ENCODE assay signal across 8 cellular contexts in genomic region chr1:145977486-145978476, GRCh38. TPM values are rescaled to one million over a fixed set of nuclear protein-coding genes. Genes with fewer than 3 reads are reported as not detected.
DNase-seq lines count a peak whose midpoint lies in the region; ATAC-seq and TF ChIP-seq lines count a peak whose summit lies in the region.

No MANE protein-coding gene starts in this region.

- no peak overlapping the region for H3K27ac Mint-ChIP-seq in CD14-positive monocyte
- H3K27ac Mint-ChIP-seq in HFFc6 = no peak overlapping the region
- H3K27ac Mint-ChIP-seq in chondrocyte (ENCODE audit: unreplicated experiment) = no peak overlapping the region

- H3K4me1 Mint-ChIP-seq in CD14-positive monocyte = peaks cover 17% of the 10 kb centered on the region
- H3K4me1 Mint-ChIP-seq in HFFc6 (ENCODE audit: low read depth) = peaks cover 15% of the 10 kb centered on the region
- H3K4me1 Mint-ChIP-seq in chondrocyte (ENCODE audit: low read depth) = no peaks in the 10 kb centered on the region

- TF ChIP-seq CTCF in CD14-positive monocyte (IDR thresholded peaks at IDR 0.05) = peak; percentile 85
- TF ChIP-seq CTCF in HFFc6 (IDR thresholded peaks at IDR 0.05) = peak; percentile 91
- peak; percentile 93 for TF ChIP-seq CTCF in chondrocyte (IDR thresholded peaks at IDR 0.05)

- H3K27me3 Mint-ChIP-seq in CD14-positive monocyte (ENCODE audit: low read depth in 3 of 3) (peaks cover 0 to 2% (median 0%) of the 10 kb centered on the region in 3 donors), HFFc6 (ENCODE audit: insufficient read depth) (no peaks in the 10 kb centered on the region; the same call in 1 of the 2 replicates), chondrocyte (ENCODE audit: low read depth) (no peaks in the 10 kb centered on the region)

- no peak for ATAC-seq in HG02840 (IDR thresholded peaks at IDR 0.05; ENCODE audit: low FRiP score, unreplicated experiment)

- intact Hi-C loops in CD14-positive monocyte (cut with micrococcal nuclease) = loop anchor here (1.0 to 5.0 kb wide), 4 partner anchors 10 to 60 kb away; partner anchors contain the start of gene PEX11B (in 1 of the 2)

- H3K4me3 Mint-ChIP-seq in CD14-positive monocyte (peak overlapping the region; percentile 21 to 56), HFFc6 (no peak overlapping the region; the same call in 1 of the 2 replicates), chondrocyte (ENCODE audit: unreplicated experiment) (no peak overlapping the region)

- H3K36me3 Mint-ChIP-seq in CD14-positive monocyte (peaks cover 7 to 19% of the 10 kb centered on the region in 2 donors), HFFc6 (ENCODE audit: low read depth) (no peaks in the 10 kb centered on the region; the same call in 1 of the 2 replicates), chondrocyte (ENCODE audit: low read depth) (no peaks in the 10 kb centered on the region)

- DNase-seq in CD14-positive monocyte (ENCODE audit: low spot score) (peak; percentile 68), HFFc6 (peak; percentile 78), NCI-H345 treated with DMSO at 0.1 percent for 48 hours (lab: John Stamatoyannopoulos, UW; ENCODE audit: unreplicated experiment) (peak; percentile 92), chondrocyte (ENCODE audit: low spot score) (no peak), kidney glomerular epithelial cell (lab: John Stamatoyannopoulos, UW) (peak; percentile 79)
- peak; percentile 63 for DNase-seq in activated CD4-positive, CD25-positive, alpha-beta regulatory T cell treated with anti-CD3 and anti-CD28 coated beads, Interleukin-2, amount 50 U/mL, for 16 hours (ENCODE audit: low read depth, low spot score)
- peak; percentile 47 to 61 for DNase-seq in stimulated activated CD4-positive, alpha-beta T cell treated with anti-CD3 and anti-CD28 coated beads, Interleukin-1b, Interleukin-23, amount 100 ng/mL, for 4 hours (ENCODE audit: low read depth in 2 of 2)

- H3K9me3 Mint-ChIP-seq in CD14-positive monocyte (no peaks in the 10 kb centered on the region), HFFc6 (no peaks in the 10 kb centered on the region), chondrocyte (ENCODE audit: low read depth) (no peaks in the 10 kb centered on the region)

RNA-seq across cellular contexts. Expression of gene POLR3GL, which starts 13.3 kb away (rescaled TPM):
- polyA plus RNA-seq in CD14-positive monocyte = 10 to 100 TPM; 36.2 to 39.0 TPM
- total RNA-seq in HFFc6 (2021; fragmentation: NEBNext Ultra II Directional; extraction: Animal tissue kit (Norgen Biotek cat#: 25700)) = 10 to 100 TPM; 23.5 to 29.3 (median 26.2) TPM
- 13.3 to 20.7 TPM (median 13.9 TPM) in 3 replicates for total RNA-seq in chondrocyte

RNA-seq across cellular contexts. Expression of gene ANKRD34A, which starts 13.4 kb away (rescaled TPM):
- polyA plus RNA-seq in CD14-positive monocyte = not detected
- total RNA-seq in HFFc6 (2021; fragmentation: NEBNext Ultra II Directional; extraction: Animal tissue kit (Norgen Biotek cat#: 25700)) = 10 to 100 TPM in 3 of 6 experiments, 1 to 10 TPM in 3; 8.1 to 14.9 (median 10.2) TPM
- 1.2 to 3.1 TPM (median 2.0 TPM) in 3 replicates for total RNA-seq in chondrocyte

RNA-seq across cellular contexts. Expression of gene TXNIP, which starts 18.6 kb away (rescaled TPM):
- polyA plus RNA-seq in CD14-positive monocyte = 100 to 1,000 TPM; 640 to 844 TPM
- total RNA-seq in HFFc6 (2021; fragmentation: NEBNext Ultra II Directional; extraction: Animal tissue kit (Norgen Biotek cat#: 25700)) = 10 to 100 TPM; 49.2 to 78.0 (median 59.5) TPM
- total RNA-seq in chondrocyte = 3.8 to 55.5 TPM (median 4.0 TPM) in 3 replicates

RNA-seq across cellular contexts. Expression of gene LIX1L, which starts 20.0 kb away (rescaled TPM):
- 1 to 10 TPM; 6.3 to 8.5 TPM for polyA plus RNA-seq in CD14-positive monocyte
- 10 to 100 TPM; 51.0 to 59.6 (median 56.1) TPM for total RNA-seq in HFFc6 (2021; fragmentation: NEBNext Ultra II Directional; extraction: Animal tissue kit (Norgen Biotek cat#: 25700))
- total RNA-seq in chondrocyte = 50.3 to 57.1 TPM (median 53.0 TPM) in 3 replicates

RNA-seq across cellular contexts. Expression of gene HJV, which starts 43.8 kb away (rescaled TPM):
- polyA plus RNA-seq in CD14-positive monocyte = not detected
- not detected for total RNA-seq in HFFc6 (2021; fragmentation: NEBNext Ultra II Directional; extraction: Animal tissue kit (Norgen Biotek cat#: 25700))
- total RNA-seq in chondrocyte = not detected in 3 replicates

Comparison
In these comparisons a context has a peak if more than half of its experiments do, and no peak if none do; other contexts are left out.
1. H3K4me3 Mint-ChIP-seq: peak in CD14-positive monocyte (2 of 2); none in HFFc6 (single experiment) and chondrocyte (single experiment).
2. Peak in every context shown above with its lines, with median percentiles within 50 percentile points of each other: CTCF ChIP-seq.